8 cellular contexts compared by ENCODE assay signal in the genomic region with DNA sequence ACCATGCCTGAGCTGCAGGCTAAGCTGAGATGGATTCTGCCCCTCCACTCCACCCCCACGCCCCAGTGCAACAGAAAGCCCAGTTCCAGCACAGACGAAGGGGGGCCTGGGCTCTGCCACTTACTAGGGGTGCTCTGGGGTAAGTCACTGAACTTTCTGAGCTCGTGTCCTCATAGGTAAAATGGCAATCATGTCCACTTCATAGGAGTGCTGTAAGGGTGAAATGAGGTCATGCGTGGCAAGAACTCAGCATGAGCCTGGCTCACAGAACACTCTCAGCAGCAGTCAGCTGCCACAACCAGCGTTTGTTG. TPM values are rescaled to one million over a fixed set of nuclear protein-coding genes. Genes with fewer than 3 reads are reported as not detected.
DNase-seq lines count a peak whose midpoint lies in the region; ATAC-seq and TF ChIP-seq lines count a peak whose summit lies in the region.

No MANE protein-coding gene starts in this region.

- ATAC-seq in CD8-positive, alpha-beta T cell = no peak
- ATAC-seq in HG03354 (IDR thresholded peaks at IDR 0.05; ENCODE audit: poor library complexity, severe bottlenecking, unreplicated experiment) = peak; percentile 21
- ATAC-seq in GM19328 (IDR thresholded peaks at IDR 0.05; ENCODE audit: unreplicated experiment) = no peak
- no peak for ATAC-seq in GM18907 (IDR thresholded peaks at IDR 0.05; ENCODE audit: unreplicated experiment)

- H3K4me3 Mint-ChIP-seq in CD8-positive, alpha-beta T cell = peak overlapping the region; percentile 83
- H3K4me3 Mint-ChIP-seq in brain = peak overlapping the region in 4 of 5 experiments; percentile 89 to 97 (median 94)
- H3K4me3 Mint-ChIP-seq in osteocyte (ENCODE audit: unreplicated experiment) = peak overlapping the region; percentile 88

- no peaks in the 10 kb centered on the region for H3K9me3 ChIP-seq in CD8-positive, alpha-beta T cell (ENCODE audit: low read length)

- H3K4me3 ChIP-seq in CD8-positive, alpha-beta T cell (ENCODE audit: low read depth, low read length) = no peak overlapping the region

- no peak for DNase-seq in CD8-positive, alpha-beta T cell
- no peak for DNase-seq in osteocyte (ENCODE audit: extremely low spot score, unreplicated experiment)
- no peak for DNase-seq in T1000 (lab: John Stamatoyannopoulos, UW)
- no peak for DNase-seq in midbrain (lab: John Stamatoyannopoulos, UW)

- peaks cover 6% of the 10 kb centered on the region for H3K4me1 Mint-ChIP-seq in CD8-positive, alpha-beta T cell (ENCODE audit: low read depth)
- peaks cover 5% of the 10 kb centered on the region for H3K4me1 Mint-ChIP-seq in brain
- H3K4me1 Mint-ChIP-seq in osteocyte (ENCODE audit: unreplicated experiment) = no peaks in the 10 kb centered on the region

- peaks cover 4% of the 10 kb centered on the region for H3K4me1 ChIP-seq in CD8-positive, alpha-beta T cell (ENCODE audit: insufficient read depth, low read length)

- H3K27me3 Mint-ChIP-seq in CD8-positive, alpha-beta T cell (ENCODE audit: low read depth) = peaks cover 26% of the 10 kb centered on the region
- peaks cover 16% of the 10 kb centered on the region for H3K27me3 Mint-ChIP-seq in brain
- H3K27me3 Mint-ChIP-seq in osteocyte (ENCODE audit: unreplicated experiment) = peaks cover 28% of the 10 kb centered on the region

- no peak for TF ChIP-seq CTCF in CD8-positive, alpha-beta T cell (IDR thresholded peaks at IDR 0.05)
- TF ChIP-seq CTCF in brain (conservative IDR thresholded peaks at IDR 0.05) (no peak), osteocyte (IDR thresholded peaks at IDR 0.05) (no peak)

- POLR2A ChIA-PET in CD8-positive, alpha-beta T cell (lab: Charles Lee) = interaction anchor here (0.8 to 1.8 kb wide), 3 partner anchors 12 to 182 kb away, joined by 3 to 8 read pairs (median 4); no protein-coding TSS in a partner anchor

- H3K9me3 Mint-ChIP-seq in CD8-positive, alpha-beta T cell = no peaks in the 10 kb centered on the region
- H3K9me3 Mint-ChIP-seq in brain (peaks cover 0 to 8% (median 0%) of the 10 kb centered on the region in 5 experiments), osteocyte (ENCODE audit: unreplicated experiment) (no peaks in the 10 kb centered on the region)

- no peaks in the 10 kb centered on the region for H3K27me3 ChIP-seq in CD8-positive, alpha-beta T cell (ENCODE audit: insufficient read depth, low read length)

- intact Hi-C loops in CD8-positive, alpha-beta T cell (cut with DNase I, micrococcal nuclease) = loop anchor here (1.0 kb wide), 5 partner anchors 57 to 370 kb away; no protein-coding TSS in a partner anchor

- no peaks in the 10 kb centered on the region for H3K36me3 ChIP-seq in CD8-positive, alpha-beta T cell (ENCODE audit: insufficient read depth, low read length)

- no peak overlapping the region for H3K27ac Mint-ChIP-seq in CD8-positive, alpha-beta T cell
- H3K27ac Mint-ChIP-seq in brain (peak overlapping the region in 1 of 5 experiments; percentile 67), osteocyte (ENCODE audit: unreplicated experiment) (no peak overlapping the region)

- CTCF ChIA-PET in CD8-positive, alpha-beta T cell (lab: Charles Lee) = interaction anchor here (0.6 to 4.8 kb wide), 41 partner anchors 10 to 1905 kb away, joined by 3 to 138 read pairs (median 4); partner anchors contain the start of gene PSD2

- H3K36me3 Mint-ChIP-seq in CD8-positive, alpha-beta T cell = no peaks in the 10 kb centered on the region
- no peaks in the 10 kb centered on the region for H3K36me3 Mint-ChIP-seq in brain
- H3K36me3 Mint-ChIP-seq in osteocyte (ENCODE audit: unreplicated experiment) = no peaks in the 10 kb centered on the region

- no peak overlapping the region for H3K27ac ChIP-seq in CD8-positive, alpha-beta T cell (ENCODE audit: low read depth, low read length)

RNA-seq across cellular contexts. Expression of gene PSD2, which starts 8.4 kb away (rescaled TPM):
- total RNA-seq in CD8-positive, alpha-beta T cell = under 1 TPM; 0.17 to 0.30 TPM
- polyA plus RNA-seq in brain (ENCODE audit: insufficient read depth, low read depth, low replicate concordance) = 23.1 TPM
- 0.57 and 0.62 TPM in 2 replicates for total RNA-seq in osteocyte
